ENCODE assay signal across 1 cellular context in the genomic region with DNA sequence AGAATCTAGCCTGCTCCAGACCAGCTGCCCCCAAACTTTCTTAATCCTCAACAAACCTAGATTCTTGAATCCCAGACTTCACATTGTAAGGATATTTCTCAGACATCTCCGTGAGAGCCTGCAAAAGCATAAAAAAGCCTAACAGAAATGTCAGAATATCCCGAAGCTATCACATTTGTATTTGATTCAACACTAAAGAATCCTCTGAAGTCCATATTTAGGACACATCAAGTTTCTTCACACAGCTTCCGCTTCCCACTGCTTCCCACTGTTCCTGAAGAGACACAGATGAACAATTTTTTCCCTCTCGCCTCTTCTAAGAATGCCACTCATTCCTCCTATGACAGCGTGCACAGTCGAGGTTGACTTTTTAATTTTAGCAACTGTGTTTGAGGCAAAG.
TF ChIP-seq lines count a peak whose summit lies in the region.

No MANE protein-coding gene starts in this region.

TF ChIP-seq in IMR-90, 13 proteins besides CTCF, POLR2A, EP300 and RAD21:
- TF ChIP-seq CHD1 (IDR thresholded peaks at IDR 0.05; ENCODE audit: low read depth, low read length), result no peak
- no peak for TF ChIP-seq MXI1 (IDR thresholded peaks at IDR 0.05; ENCODE audit: borderline replicate concordance, low read depth, low read length)
- no peak for TF ChIP-seq RFX5 (IDR thresholded peaks at IDR 0.05; ENCODE audit: low read depth, low read length)
- no peak for TF ChIP-seq RCOR1 (IDR thresholded peaks at IDR 0.05; ENCODE audit: insufficient replicate concordance, low read length)
- TF ChIP-seq BHLHE40 (IDR thresholded peaks at IDR 0.05; ENCODE audit: low read depth, low read length), result no peak
- TF ChIP-seq SMC3 (IDR thresholded peaks at IDR 0.05; ENCODE audit: low read depth, low read length), result no peak
- no peak for TF ChIP-seq MAZ (IDR thresholded peaks at IDR 0.05; ENCODE audit: borderline replicate concordance, low read depth, low read length)
- no peak for TF ChIP-seq FOS (IDR thresholded peaks at IDR 0.05; ENCODE audit: low read depth, low read length)
- no peak for TF ChIP-seq MAFK (IDR thresholded peaks at IDR 0.05; ENCODE audit: low read depth, low read length)
- no peak for TF ChIP-seq NFE2L2 (IDR thresholded peaks at IDR 0.05; ENCODE audit: low read depth, low read length)
- TF ChIP-seq, protein P1, sequence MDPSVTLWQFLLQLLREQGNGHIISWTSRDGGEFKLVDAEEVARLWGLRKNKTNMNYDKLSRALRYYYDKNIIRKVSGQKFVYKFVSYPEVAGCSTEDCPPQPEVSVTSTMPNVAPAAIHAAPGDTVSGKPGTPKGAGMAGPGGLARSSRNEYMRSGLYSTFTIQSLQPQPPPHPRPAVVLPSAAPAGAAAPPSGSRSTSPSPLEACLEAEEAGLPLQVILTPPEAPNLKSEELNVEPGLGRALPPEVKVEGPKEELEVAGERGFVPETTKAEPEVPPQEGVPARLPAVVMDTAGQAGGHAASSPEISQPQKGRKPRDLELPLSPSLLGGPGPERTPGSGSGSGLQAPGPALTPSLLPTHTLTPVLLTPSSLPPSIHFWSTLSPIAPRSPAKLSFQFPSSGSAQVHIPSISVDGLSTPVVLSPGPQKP (IDR thresholded peaks at IDR 0.05; ENCODE audit: borderline replicate concordance, low read depth, low read length), result no peak
- TF ChIP-seq, protein P2, sequence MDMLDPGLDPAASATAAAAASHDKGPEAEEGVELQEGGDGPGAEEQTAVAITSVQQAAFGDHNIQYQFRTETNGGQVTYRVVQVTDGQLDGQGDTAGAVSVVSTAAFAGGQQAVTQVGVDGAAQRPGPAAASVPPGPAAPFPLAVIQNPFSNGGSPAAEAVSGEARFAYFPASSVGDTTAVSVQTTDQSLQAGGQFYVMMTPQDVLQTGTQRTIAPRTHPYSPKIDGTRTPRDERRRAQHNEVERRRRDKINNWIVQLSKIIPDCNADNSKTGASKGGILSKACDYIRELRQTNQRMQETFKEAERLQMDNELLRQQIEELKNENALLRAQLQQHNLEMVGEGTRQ (IDR thresholded peaks at IDR 0.05; ENCODE audit: low read depth, low read length), result no peak
- TF ChIP-seq CEBPB (IDR thresholded peaks at IDR 0.05; ENCODE audit: low read depth, low read length), result no peak
TF ChIP-seq in IMR-90: peak in this region for 0.
